ENCODE assay signal across 22 cellular contexts in the genomic region with DNA sequence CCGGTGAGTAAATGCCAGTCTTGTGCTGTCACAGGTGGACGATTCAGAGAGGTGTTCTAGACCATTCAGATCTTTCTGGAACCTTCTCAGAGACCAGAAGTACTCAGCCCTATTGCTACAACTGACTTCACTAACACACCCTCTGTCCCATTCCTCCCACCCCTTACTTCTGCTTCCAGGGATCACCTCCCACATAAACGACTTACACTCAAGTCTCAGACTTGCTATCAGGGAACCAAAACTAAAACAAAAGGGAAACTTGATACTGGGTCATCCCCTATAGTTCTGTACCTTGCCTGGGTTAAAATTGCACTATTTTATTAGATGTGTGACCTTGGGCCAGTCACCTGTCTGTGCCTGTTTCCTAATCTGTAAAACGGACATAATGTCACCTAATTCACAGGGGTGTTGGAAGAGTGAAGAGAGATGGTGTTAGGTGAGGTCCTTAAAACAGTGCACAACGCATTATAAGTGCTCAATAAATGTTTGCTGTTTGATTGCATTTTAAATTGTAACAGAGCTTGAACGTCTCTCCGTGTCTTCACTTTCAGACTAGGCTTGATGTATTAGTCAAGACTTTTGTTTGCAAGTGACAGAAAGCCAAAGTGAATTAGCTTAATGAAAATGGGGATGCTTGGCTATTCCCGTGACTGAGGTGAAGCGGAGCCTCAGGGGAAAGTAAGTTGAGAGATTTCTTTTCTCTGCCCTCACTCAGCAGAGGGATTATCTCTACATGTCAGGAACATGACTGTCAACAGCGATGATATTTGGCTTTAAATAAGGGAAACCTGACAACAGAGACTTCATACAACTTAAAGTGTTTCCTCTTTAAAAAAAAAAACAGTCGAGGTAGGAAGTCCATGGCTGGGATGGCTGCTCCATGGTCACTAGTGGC. TPM values are rescaled to one million over a fixed set of nuclear protein-coding genes. Genes with fewer than 3 reads are reported as not detected.
DNase-seq lines count a peak whose midpoint lies in the region; ATAC-seq, FAIRE-seq and TF ChIP-seq lines count a peak whose summit lies in the region.
"Had no signal": no experiment of that assay in that cellular context is flagged by ENCODE, and none has a peak within 500 bp of the region (broad histone marks: within the 10 kb centered on the region; RNA-seq: fewer than 3 reads in every experiment).

No MANE protein-coding gene starts in this region.

- peaks cover 0 to 3% (median 0%) of the 10 kb centered on the region in 7 donors for H3K9me3 Mint-ChIP-seq in CD4-positive, CD25-positive, alpha-beta regulatory T cell
- no peaks in the 10 kb centered on the region for H3K9me3 Mint-ChIP-seq in activated T-helper 17 cell treated with anti-CD3 and anti-CD28 coated beads, Interleukin-2, amount 50 U/mL, for 72 hours

- no peaks in the 10 kb centered on the region for H3K9me3 ChIP-seq in CD4-positive, CD25-positive, alpha-beta regulatory T cell (ENCODE audit: control insufficient read depth in 2 of 2, low read length in 2 of 2)
- H3K9me3 ChIP-seq in HEK293 (ENCODE audit: control insufficient read depth, insufficient read depth, low read depth, low read length), result no peaks in the 10 kb centered on the region
- no peaks in the 10 kb centered on the region for H3K9me3 ChIP-seq in neutrophil
- H3K9me3 ChIP-seq: SJCRH30 had no signal

- H3K36me3 ChIP-seq in CD4-positive, CD25-positive, alpha-beta regulatory T cell (ENCODE audit: control insufficient read depth, insufficient read depth, low read length), result no peaks in the 10 kb centered on the region
- H3K36me3 ChIP-seq in HEK293 (ENCODE audit: control insufficient read depth in 2 of 2, insufficient read depth in 1 of 2, low read length in 2 of 2) (peaks cover 0 to 3% of the 10 kb centered on the region in 2 experiments; a peak in 1 of 3 replicates), neutrophil (no peaks in the 10 kb centered on the region)
- H3K36me3 ChIP-seq: SJCRH30 had no signal

- POLR2A ChIA-PET in HEK293 (lab: Yijun Ruan, JAX), result interaction anchor here (1.2 kb wide), 1 partner anchor 13 kb away, joined by 3 read pairs; no protein-coding TSS in a partner anchor

- H3K4me3 ChIP-seq in CD4-positive, CD25-positive, alpha-beta regulatory T cell (ENCODE audit: low read depth, low read length), result no peak overlapping the region
- no peak overlapping the region for H3K4me3 ChIP-seq in HEK293 (ENCODE audit: low read depth, low read length)
- H3K4me3 ChIP-seq in neutrophil (ENCODE audit: low read depth in 1 of 2, low read length in 1 of 2), result no peak overlapping the region
- H3K4me3 ChIP-seq: PC-9, SJCRH30 had no signal

- peaks cover 24% of the 10 kb centered on the region for H3K4me1 ChIP-seq in CD4-positive, CD25-positive, alpha-beta regulatory T cell (ENCODE audit: control insufficient read depth, insufficient read depth, low read length, poor library complexity, severe bottlenecking)
- H3K4me1 ChIP-seq in HEK293 (ENCODE audit: control insufficient read depth, insufficient read depth, low read length), result no peaks in the 10 kb centered on the region
- peaks cover 54 to 62% of the 10 kb centered on the region in 2 experiments for H3K4me1 ChIP-seq in neutrophil (ENCODE audit: control insufficient read depth in 1 of 2, insufficient read depth in 1 of 2, low read depth in 1 of 2, low read length in 1 of 2)

- no peaks in the 10 kb centered on the region for H3K36me3 Mint-ChIP-seq in CD4-positive, CD25-positive, alpha-beta regulatory T cell
- H3K36me3 Mint-ChIP-seq in activated T-helper 17 cell treated with anti-CD3 and anti-CD28 coated beads, Interleukin-2, amount 50 U/mL, for 72 hours (ENCODE audit: low read depth), result no peaks in the 10 kb centered on the region

- CTCF ChIA-PET in HEK293 (lab: Yijun Ruan, JAX), result interaction anchor here (0.7 to 5.4 kb wide), 4 partner anchors 10 to 95 kb away, joined by 3 to 81 read pairs (median 8); no protein-coding TSS in a partner anchor

- H3K4me1 Mint-ChIP-seq in CD4-positive, CD25-positive, alpha-beta regulatory T cell, result peaks cover 5 to 22% (median 19%) of the 10 kb centered on the region in 4 donors
- peaks cover 18% of the 10 kb centered on the region for H3K4me1 Mint-ChIP-seq in activated T-helper 17 cell treated with anti-CD3 and anti-CD28 coated beads, Interleukin-2, amount 50 U/mL, for 72 hours

- peaks cover 33% of the 10 kb centered on the region for H3K27me3 Mint-ChIP-seq in CD4-positive, CD25-positive, alpha-beta regulatory T cell
- H3K27me3 Mint-ChIP-seq in activated T-helper 17 cell treated with anti-CD3 and anti-CD28 coated beads, Interleukin-2, amount 50 U/mL, for 72 hours, result peaks cover 8% of the 10 kb centered on the region

- no peak overlapping the region for H3K27ac Mint-ChIP-seq in CD4-positive, CD25-positive, alpha-beta regulatory T cell
- no peak overlapping the region for H3K27ac Mint-ChIP-seq in activated T-helper 17 cell treated with anti-CD3 and anti-CD28 coated beads, Interleukin-2, amount 50 U/mL, for 72 hours

- DNase-seq in CD4-positive, CD25-positive, alpha-beta regulatory T cell, result no peak
- DNase-seq in SHP77 (lab: John Stamatoyannopoulos, UW), result no peak
- no peak for DNase-seq in urothelium cell line (ENCODE audit: low spot score)
- no peak for DNase-seq in stimulated activated CD4-positive, alpha-beta T cell treated with anti-CD3 and anti-CD28 coated beads, Interleukin-2, amount 100 ng/mL, for 24 hours
- DNase-seq: C1 segment of cervical spinal cord, DMS153, GDM1, KBM-7, NCI-H1048, NCI-H1436 treated with DMSO at 0.1 percent for 48 hours, NCI-H2029, NCI-H345, NCI-H524 treated with DMSO at 0.1 percent for 48 hours, PC-9, SJCRH30 had no signal

- ATAC-seq in CD4-positive, CD25-positive, alpha-beta regulatory T cell (ENCODE audit: low read depth in 2 of 2), result no peak
- no peak for ATAC-seq in activated T-helper 17 cell treated with anti-CD3 and anti-CD28 coated beads, Interleukin-2, amount 50 U/mL, for 72 hours (replicated peaks)
- no peak for ATAC-seq in GM18502 (IDR thresholded peaks at IDR 0.05; ENCODE audit: poor library complexity, unreplicated experiment)
- ATAC-seq: HCT116 had no signal

- TF ChIP-seq CTCF in HEK293 (tag by site-specific recombination; IDR thresholded peaks at IDR 0.05) (no peak), neutrophil (IDR thresholded peaks at IDR 0.05) (no peak)

- no peak for FAIRE-seq in urothelium cell line (lab: Jason Lieb, UNC)

- peak overlapping the region in 3 of 4 donors; percentile 29 to 76 (median 64) for H3K4me3 Mint-ChIP-seq in CD4-positive, CD25-positive, alpha-beta regulatory T cell
- peak overlapping the region; percentile 24 for H3K4me3 Mint-ChIP-seq in activated T-helper 17 cell treated with anti-CD3 and anti-CD28 coated beads, Interleukin-2, amount 50 U/mL, for 72 hours

- H3K27ac ChIP-seq in CD4-positive, CD25-positive, alpha-beta regulatory T cell (ENCODE audit: insufficient read depth, low read length, poor library complexity, severe bottlenecking), result no peak overlapping the region
- H3K27ac ChIP-seq in HEK293 (ENCODE audit: extremely low read depth, low read depth, low read length), result no peak overlapping the region
- H3K27ac ChIP-seq in neutrophil, result peak overlapping the region; percentile 15
- H3K27ac ChIP-seq: PC-9, RWPE1, SJCRH30 had no signal

- H3K27me3 ChIP-seq in CD4-positive, CD25-positive, alpha-beta regulatory T cell (ENCODE audit: control insufficient read depth, insufficient read depth, low read length), result peaks cover 19% of the 10 kb centered on the region
- H3K27me3 ChIP-seq in neutrophil, result peaks cover 21% of the 10 kb centered on the region

TF ChIP-seq in HEK293, 187 proteins besides CTCF, POLR2A, EP300 and RAD21 (continues in another document):
- TF ChIP-seq, protein P1, sequence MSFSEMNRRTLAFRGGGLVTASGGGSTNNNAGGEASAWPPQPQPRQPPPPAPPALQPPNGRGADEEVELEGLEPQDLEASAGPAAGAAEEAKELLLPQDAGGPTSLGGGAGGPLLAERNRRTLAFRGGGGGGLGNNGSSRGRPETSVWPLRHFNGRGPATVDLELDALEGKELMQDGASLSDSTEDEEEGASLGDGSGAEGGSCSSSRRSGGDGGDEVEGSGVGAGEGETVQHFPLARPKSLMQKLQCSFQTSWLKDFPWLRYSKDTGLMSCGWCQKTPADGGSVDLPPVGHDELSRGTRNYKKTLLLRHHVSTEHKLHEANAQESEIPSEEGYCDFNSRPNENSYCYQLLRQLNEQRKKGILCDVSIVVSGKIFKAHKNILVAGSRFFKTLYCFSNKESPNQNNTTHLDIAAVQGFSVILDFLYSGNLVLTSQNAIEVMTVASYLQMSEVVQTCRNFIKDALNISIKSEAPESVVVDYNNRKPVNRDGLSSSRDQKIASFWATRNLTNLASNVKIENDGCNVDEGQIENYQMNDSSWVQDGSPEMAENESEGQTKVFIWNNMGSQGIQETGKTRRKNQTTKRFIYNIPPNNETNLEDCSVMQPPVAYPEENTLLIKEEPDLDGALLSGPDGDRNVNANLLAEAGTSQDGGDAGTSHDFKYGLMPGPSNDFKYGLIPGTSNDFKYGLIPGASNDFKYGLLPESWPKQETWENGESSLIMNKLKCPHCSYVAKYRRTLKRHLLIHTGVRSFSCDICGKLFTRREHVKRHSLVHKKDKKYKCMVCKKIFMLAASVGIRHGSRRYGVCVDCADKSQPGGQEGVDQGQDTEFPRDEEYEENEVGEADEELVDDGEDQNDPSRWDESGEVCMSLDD (tag by site-specific recombination; IDR thresholded peaks at IDR 0.05), result no peak
- TF ChIP-seq EGR2 (tag by site-specific recombination; IDR thresholded peaks at IDR 0.05; ENCODE audit: low read depth), result peak; percentile 72
- TF ChIP-seq ZBTB17 (tag by site-specific recombination; IDR thresholded peaks at IDR 0.05), result no peak
- no peak for TF ChIP-seq ZNF174 (tag by site-specific recombination; IDR thresholded peaks at IDR 0.05)
- TF ChIP-seq ZFHX2 (tag by site-specific recombination; conservative IDR thresholded peaks at IDR 0.05), result peak; percentile 68
- TF ChIP-seq ZFP41 (tag by site-specific recombination; IDR thresholded peaks at IDR 0.05; ENCODE audit: borderline replicate concordance), result no peak
- no peak for TF ChIP-seq ZNF830 (tag by site-specific recombination; IDR thresholded peaks at IDR 0.05; ENCODE audit: low read depth)
- no peak for TF ChIP-seq YY2 (tag by site-specific recombination; IDR thresholded peaks at IDR 0.05)

RNA-seq across cellular contexts. Expression of a gene that starts 3.0 kb away (rescaled TPM):
- 3.2 TPM for total RNA-seq in CD4-positive, CD25-positive, alpha-beta regulatory T cell
- polyA plus RNA-seq in CD4-positive, CD25-positive, alpha-beta regulatory T cell, result 10 to 100 TPM in 3 of 4 donors, 1 to 10 TPM in 1; 7.5 to 15.1 (median 13.1) TPM
- total RNA-seq in activated T-helper 17 cell treated with anti-CD3 and anti-CD28 coated beads, Interleukin-2, amount 50 U/mL, for 72 hours, result 10 to 100 TPM; 14.6 to 24.6 TPM

RNA-seq across cellular contexts. Expression of a gene that starts 19.6 kb away (rescaled TPM):
- not detected for total RNA-seq in CD4-positive, CD25-positive, alpha-beta regulatory T cell
- not detected for polyA plus RNA-seq in CD4-positive, CD25-positive, alpha-beta regulatory T cell
- not detected for total RNA-seq in activated T-helper 17 cell treated with anti-CD3 and anti-CD28 coated beads, Interleukin-2, amount 50 U/mL, for 72 hours
- total RNA-seq: Daoy, PC-9, SJCRH30 had no signal

RNA-seq across cellular contexts. Expression of a gene that starts 45.9 kb away (rescaled TPM):
- total RNA-seq in CD4-positive, CD25-positive, alpha-beta regulatory T cell, result not detected
- polyA plus RNA-seq in CD4-positive, CD25-positive, alpha-beta regulatory T cell, result not detected
- total RNA-seq in activated T-helper 17 cell treated with anti-CD3 and anti-CD28 coated beads, Interleukin-2, amount 50 U/mL, for 72 hours, result not detected
- total RNA-seq: PC-9, SJCRH30 had no signal
